In the genomic region with DNA sequence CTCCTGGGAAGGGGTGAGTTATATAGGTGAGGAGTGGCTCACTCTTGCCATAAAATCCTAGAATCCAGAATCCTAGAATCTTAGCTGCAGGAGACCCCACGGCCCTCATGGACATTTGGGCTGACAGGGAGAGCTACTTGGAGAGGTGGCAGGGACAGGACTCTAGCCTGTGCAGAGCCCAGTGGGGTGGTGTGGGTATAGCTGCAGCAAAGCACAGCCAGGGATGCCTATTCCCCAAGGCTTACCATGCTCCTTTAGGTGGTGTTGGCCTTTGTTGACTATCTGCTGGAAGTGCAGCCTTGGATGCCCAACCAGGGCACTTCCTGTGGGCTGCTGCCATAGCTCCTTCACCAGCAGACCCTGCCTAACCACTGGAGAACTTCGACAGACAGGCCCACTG, we compare ENCODE assay signal across 31 cellular contexts.
"Had no signal": no experiment of that assay in that cellular context is flagged by ENCODE, and none has a peak within 500 bp of the region (broad histone marks: within the 10 kb centered on the region; RNA-seq: fewer than 3 reads in every experiment).

No MANE protein-coding gene starts in this region.

- ATAC-seq: activated CD4-positive, CD25-positive, alpha-beta regulatory T cell treated with anti-CD3 and anti-CD28 coated beads, Interleukin-2, amount 50 U/mL, for 24 hours; activated CD8-positive, alpha-beta T cell treated with anti-CD3 and anti-CD28 coated beads for 36 hours; activated T-cell treated with anti-CD3 and anti-CD28 coated beads, Interleukin-2, amount 50 U/mL, for 4 hours; activated T-helper 17 cell treated with anti-CD3 and anti-CD28 coated beads, Interleukin-2, amount 50 U/mL, for 72 hours; effector memory CD8-positive, alpha-beta T cell; T-helper 17 cell had no signal

- H3K27ac ChIP-seq: brain microvascular endothelial cell, epithelial cell of prostate, WERI-Rb-1 had no signal

- FAIRE-seq: astrocyte, bronchial epithelial cell, colon, frontal cortex had no signal

- H3K36me3 ChIP-seq: brain microvascular endothelial cell, WERI-Rb-1 had no signal

- DNase-seq: activated B cell treated with CpG ODN at 0.5 μM for 24 hours; activated CD4-positive, alpha-beta T cell treated with anti-CD3 and anti-CD28 coated beads for 48 hours; activated CD4-positive, alpha-beta T cell treated with anti-CD3 and anti-CD28 coated beads, Interleukin-2, amount 50 U/mL, for 1 hour; activated CD4-positive, alpha-beta T cell treated with anti-CD3 and anti-CD28 coated beads, Interleukin-2, amount 50 U/mL, for 48 hours; activated CD8-positive, alpha-beta memory T cell treated with anti-CD3 and anti-CD28 coated beads for 24 hours; activated CD8-positive, alpha-beta T cell treated with anti-CD3 and anti-CD28 coated beads for 36 hours; activated effector memory CD4-positive, alpha-beta T cell treated with Interleukin-2 at 50 U/mL for 16 hours; activated gamma-delta T cell treated with Interleukin-2 at 50 U/mL for 16 hours; activated naive CD4-positive, alpha-beta T cell treated with anti-CD3 and anti-CD28 coated beads, Interleukin-2, amount 50 U/mL, for 16 hours; activated naive CD4-positive, alpha-beta T cell treated with Interleukin-2 at 50 U/mL for 16 hours; activated T-cell treated with anti-CD3 and anti-CD28 coated beads, Interleukin-2, amount 50 U/mL, for 4 hours; amniotic stem cell; anterior cingulate cortex; brain microvascular endothelial cell; caudate nucleus; cortex of kidney; dermis blood vessel endothelial cell; effector CD4-positive, alpha-beta T cell; effector memory CD8-positive, alpha-beta T cell; foreskin fibroblast; head of caudate nucleus; T-helper 17 cell; T1000; WERI-Rb-1 had no signal
